Comparison of ENCODE assay signal across 9 cellular contexts in the genomic region with DNA sequence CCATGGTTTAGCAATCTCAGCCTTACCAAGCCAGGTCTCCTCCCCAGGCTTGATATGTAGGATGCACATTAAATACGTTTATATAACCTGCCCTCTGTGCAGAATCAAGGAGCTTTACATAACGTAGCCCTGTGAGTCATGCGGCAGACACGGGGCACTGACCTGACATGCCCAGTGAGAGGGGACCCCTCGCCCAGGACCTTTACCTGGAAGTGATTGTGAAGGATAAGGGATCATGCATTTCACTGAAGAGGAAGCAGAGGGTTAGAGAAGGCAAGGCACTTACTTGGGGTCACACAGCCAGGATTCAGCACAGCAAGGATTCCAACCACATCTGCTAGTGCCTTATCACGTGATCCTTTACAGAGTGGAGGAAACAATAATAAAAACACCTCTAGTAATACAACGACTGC. TPM values are rescaled to one million over a fixed set of nuclear protein-coding genes. Genes with fewer than 3 reads are reported as not detected.
DNase-seq lines count a peak whose midpoint lies in the region; ATAC-seq and TF ChIP-seq lines count a peak whose summit lies in the region.
"Had no signal": no experiment of that assay in that cellular context is flagged by ENCODE, and none has a peak within 500 bp of the region (broad histone marks: within the 10 kb centered on the region; RNA-seq: fewer than 3 reads in every experiment).

No MANE protein-coding gene starts in this region.

- intact Hi-C loops in left lung (cut with DNase I), result no loop called here

- no peak overlapping the region for H2BK12ac ChIP-seq in mesenchymal stem cell (ENCODE audit: low read length in 2 of 2)

- no peak overlapping the region for H2BK120ac ChIP-seq in mesenchymal stem cell (ENCODE audit: low read depth, low read length)

- no peak overlapping the region for H4K8ac ChIP-seq in mesenchymal stem cell (ENCODE audit: low read length)

- no peak overlapping the region for H3K4ac ChIP-seq in mesenchymal stem cell (ENCODE audit: low read depth in 1 of 2, low read length in 2 of 2)

- no peak for ATAC-seq in left lung
- ATAC-seq: activated CD4-positive, CD25-positive, alpha-beta regulatory T cell treated with anti-CD3 and anti-CD28 coated beads, Interleukin-2, amount 50 U/mL, for 24 hours had no signal

- peaks cover 22% of the 10 kb centered on the region for H3K4me1 ChIP-seq in mesenchymal stem cell (ENCODE audit: control insufficient read depth, insufficient read depth, low read depth, low read length)
- H3K4me1 ChIP-seq in left lung, result peaks cover 24 to 45% of the 10 kb centered on the region in 2 donors

- H3K23ac ChIP-seq in mesenchymal stem cell (ENCODE audit: low read length in 2 of 2), result no peak overlapping the region

- CTCF ChIA-PET in AG04450 (lab: Charles Lee), result interaction anchor here (1.9 to 2.5 kb wide), 2 partner anchors 9 to 30 kb away, joined by 9 to 15 read pairs; no protein-coding TSS in a partner anchor

- H3K36me3 ChIP-seq in mesenchymal stem cell (ENCODE audit: control insufficient read depth in 1 of 2, insufficient read depth in 2 of 2, low read depth in 1 of 2, low read length in 2 of 2) (no peaks in the 10 kb centered on the region), left lung (no peaks in the 10 kb centered on the region)

- H3K27me3 ChIP-seq in AG04450 (ENCODE audit: control insufficient read depth, insufficient read depth, low read length) (no peaks in the 10 kb centered on the region), mesenchymal stem cell (ENCODE audit: control insufficient read depth in 1 of 2, insufficient read depth in 1 of 2, low read length in 2 of 2) (no peaks in the 10 kb centered on the region), left lung (no peaks in the 10 kb centered on the region)

- H2AFZ ChIP-seq in mesenchymal stem cell (ENCODE audit: low read depth, low read length), result no peak overlapping the region

- H4K91ac ChIP-seq in mesenchymal stem cell (ENCODE audit: low read length), result no peak overlapping the region

- no peak overlapping the region for H2BK5ac ChIP-seq in mesenchymal stem cell (ENCODE audit: low read depth, low read length, poor library complexity, severe bottlenecking)

- no peak overlapping the region for H2AK5ac ChIP-seq in mesenchymal stem cell (ENCODE audit: low read length, severe bottlenecking)

- peak overlapping the region; percentile 99 for H3K9ac ChIP-seq in mesenchymal stem cell (ENCODE audit: low read length)

- WGBS in mesenchymal stem cell, result 45% methylated on average over 7 of the region's 7 CpGs

- TF ChIP-seq CTCF in AG04450 (IDR thresholded peaks at IDR 0.05; ENCODE audit: low read depth, low read length) (no peak), astrocyte of the spinal cord (IDR thresholded peaks at IDR 0.05; ENCODE audit: low read depth, low read length) (no peak), left lung (IDR thresholded peaks at IDR 0.05) (no peak)

- no peaks in the 10 kb centered on the region for H3K79me1 ChIP-seq in mesenchymal stem cell (replicated peaks; ENCODE audit: low read length, poor library complexity, severe bottlenecking)

- H3K18ac ChIP-seq in mesenchymal stem cell (ENCODE audit: low read depth in 1 of 2, low read length in 2 of 2), result no peak overlapping the region

- DNase-seq in AG04450 (ENCODE audit: low read depth, low spot score) (no peak), H4 (ENCODE audit: low spot score) (peak; percentile 39), astrocyte of the spinal cord (ENCODE audit: low read depth, low spot score) (peak; percentile 45), mesenchymal stem cell (peak; percentile 70), dedifferentiated amniotic fluid mesenchymal stem cell (ENCODE audit: extremely low spot score) (no peak), substantia nigra (lab: John Stamatoyannopoulos, UW) (no peak), NCI-H146 (lab: John Stamatoyannopoulos, UW) (no peak), left lung (no peak)

- in situ Hi-C loops in astrocyte of the spinal cord (cut with HindIII; ENCODE audit: low sequenced_read_pairs), result no loop called here

- H3K9me3 ChIP-seq in AG04450 (ENCODE audit: control insufficient read depth, insufficient read depth, low read length) (no peaks in the 10 kb centered on the region; the same call in 1 of the 2 replicates), mesenchymal stem cell (ENCODE audit: control insufficient read depth, low read length) (no peaks in the 10 kb centered on the region), left lung (no peaks in the 10 kb centered on the region)

- H3K4me3 ChIP-seq in AG04450 (ENCODE audit: low read depth, low read length), result no peak overlapping the region
- H3K4me3 ChIP-seq in astrocyte of the spinal cord (ENCODE audit: low read depth, low read length), result no peak overlapping the region
- H3K4me3 ChIP-seq in mesenchymal stem cell (ENCODE audit: insufficient read depth in 1 of 2, low read depth in 1 of 2, low read length in 2 of 2), result no peak overlapping the region
- no peak overlapping the region for H3K4me3 ChIP-seq in left lung

- H2BK15ac ChIP-seq in mesenchymal stem cell (ENCODE audit: low read depth, poor library complexity, severe bottlenecking), result no peak overlapping the region

- no peak overlapping the region for H3K14ac ChIP-seq in mesenchymal stem cell (ENCODE audit: low read length in 2 of 2)

- H3K27ac ChIP-seq in AG04450 (ENCODE audit: low read depth, low read length) (peak overlapping the region; percentile 31), mesenchymal stem cell (ENCODE audit: low read length, poor library complexity, severe bottlenecking) (no peak overlapping the region), substantia nigra (ENCODE audit: low read depth, low read length, poor library complexity, severe bottlenecking) (no peak overlapping the region), left lung (no peak overlapping the region)

- H3K4me2 ChIP-seq in mesenchymal stem cell (ENCODE audit: low read length, poor library complexity, severe bottlenecking), result no peak overlapping the region

- POLR2A ChIA-PET in AG04450 (lab: Yijun Ruan, JAX), result interaction anchor here (1.3 to 1.6 kb wide), 2 partner anchors 10 to 19 kb away, joined by 3 read pairs; no protein-coding TSS in a partner anchor

RNA-seq across cellular contexts. Expression of a gene that starts 18.9 kb away (rescaled TPM):
- 1.3 and 1.7 TPM in 2 replicates for polyA plus RNA-seq in AG04450 (2011; rRNA removed)
- 12.2 and 19.2 TPM in 2 replicates for polyA minus RNA-seq in AG04450 (2011; rRNA and poly(A)+ RNA removed)
- 1.2 TPM in 1 of 2 replicates, not detected in the other for total RNA-seq in H4 (2014; rRNA removed; shearing (Covaris generic))
- polyA plus RNA-seq in mesenchymal stem cell (2013, experiment 1 of 2), result 167 TPM
- polyA plus RNA-seq in mesenchymal stem cell (2013, experiment 2 of 2), result 130 TPM
- 10 to 100 TPM in 1 of 2 donors, 1 to 10 TPM in 1; 7.1 to 20.4 TPM for total RNA-seq in left lung

RNA-seq across cellular contexts. Expression of a gene that starts 25.2 kb away (rescaled TPM):
- 75.8 and 113 TPM in 2 replicates for polyA plus RNA-seq in AG04450 (2011; rRNA removed)
- polyA minus RNA-seq in AG04450 (2011; rRNA and poly(A)+ RNA removed), result 85.5 and 126 TPM in 2 replicates
- 49.3 and 84.0 TPM in 2 replicates for total RNA-seq in H4 (2014; rRNA removed; shearing (Covaris generic))
- polyA plus RNA-seq in mesenchymal stem cell (2013, experiment 1 of 2), result 96.4 TPM
- 96.1 TPM for polyA plus RNA-seq in mesenchymal stem cell (2013, experiment 2 of 2)
- total RNA-seq in left lung, result 10 to 100 TPM; 56.1 to 57.8 TPM

RNA-seq across cellular contexts. Expression of a gene that starts 42.4 kb away (rescaled TPM):
- 3.0 and 3.2 TPM in 2 replicates for polyA plus RNA-seq in AG04450 (2011; rRNA removed)
- polyA minus RNA-seq in AG04450 (2011; rRNA and poly(A)+ RNA removed), result 2.4 and 3.1 TPM in 2 replicates
- 6.8 and 9.0 TPM in 2 replicates for total RNA-seq in H4 (2014; rRNA removed; shearing (Covaris generic))
- 6.0 TPM for polyA plus RNA-seq in mesenchymal stem cell (2013, experiment 1 of 2)
- 6.5 TPM for polyA plus RNA-seq in mesenchymal stem cell (2013, experiment 2 of 2)
- 1 to 10 TPM; 4.8 to 6.0 TPM for total RNA-seq in left lung

RNA-seq across cellular contexts. Expression of a gene that starts 44.0 kb away (rescaled TPM):
- polyA plus RNA-seq in AG04450 (2011; rRNA removed), result 2.4 and 5.1 TPM in 2 replicates
- 2.5 and 4.3 TPM in 2 replicates for polyA minus RNA-seq in AG04450 (2011; rRNA and poly(A)+ RNA removed)
- 0.14 and 1.1 TPM in 2 replicates for total RNA-seq in H4 (2014; rRNA removed; shearing (Covaris generic))
- 9.0 TPM for polyA plus RNA-seq in mesenchymal stem cell (2013, experiment 1 of 2)
- 9.8 TPM for polyA plus RNA-seq in mesenchymal stem cell (2013, experiment 2 of 2)
- total RNA-seq in left lung, result 10 to 100 TPM; 30.0 to 51.4 TPM

RNA-seq across cellular contexts. Expression of a gene that starts 48.0 kb away (rescaled TPM):
- polyA plus RNA-seq in AG04450 (2011; rRNA removed), result 13.6 and 15.5 TPM in 2 replicates
- polyA minus RNA-seq in AG04450 (2011; rRNA and poly(A)+ RNA removed), result 9.9 and 17.8 TPM in 2 replicates
- 3.5 and 6.1 TPM in 2 replicates for total RNA-seq in H4 (2014; rRNA removed; shearing (Covaris generic))
- 30.0 TPM for polyA plus RNA-seq in mesenchymal stem cell (2013, experiment 1 of 2)
- 31.0 TPM for polyA plus RNA-seq in mesenchymal stem cell (2013, experiment 2 of 2)
- total RNA-seq in left lung, result 10 to 100 TPM in 1 of 2 donors, 1 to 10 TPM in 1; 9.4 to 16.7 TPM

Comparison
In these comparisons a context has a peak if more than half of its experiments do, and no peak if none do; other contexts are left out.
1. DNase-seq: peak in H4 (single experiment), astrocyte of the spinal cord (single experiment) and mesenchymal stem cell (single experiment); none in AG04450 (single experiment), dedifferentiated amniotic fluid mesenchymal stem cell (single experiment), substantia nigra (0 of 49), NCI-H146 (single experiment) and left lung (0 of 2).